Comparison of ENCODE assay signal across 21 cellular contexts in the genomic region with DNA sequence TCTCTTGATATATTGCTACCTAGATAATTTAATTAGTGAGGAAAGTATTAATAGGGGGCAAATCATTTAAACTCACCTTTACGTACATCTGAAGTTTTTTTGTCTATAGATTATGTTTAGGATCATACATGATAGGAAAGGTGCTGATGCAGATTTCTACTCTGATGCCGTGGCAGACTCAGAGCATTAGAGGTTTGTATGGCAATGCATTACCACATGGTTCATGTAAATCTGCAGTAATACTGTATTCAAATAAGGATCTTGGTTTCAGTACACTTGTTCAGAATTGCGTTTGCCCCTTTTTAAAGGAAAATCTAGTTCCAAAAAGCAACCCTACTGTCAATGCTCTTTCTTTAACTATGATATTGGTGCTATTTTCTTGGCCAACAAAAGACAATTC.
DNase-seq lines count a peak whose midpoint lies in the region; ATAC-seq and TF ChIP-seq lines count a peak whose summit lies in the region.
"Had no signal": no experiment of that assay in that cellular context is flagged by ENCODE, and none has a peak within 500 bp of the region (broad histone marks: within the 10 kb centered on the region; RNA-seq: fewer than 3 reads in every experiment).

No MANE protein-coding gene starts in this region.

- no peak for TF ChIP-seq POLR2A in prostate gland (IDR thresholded peaks at IDR 0.05)
- TF ChIP-seq POLR2A in adrenal gland (IDR thresholded peaks at IDR 0.05), result no peak

- peak overlapping the region; percentile 35 for H3K27ac Mint-ChIP-seq in CD4-positive, alpha-beta T cell
- H3K27ac Mint-ChIP-seq in naive B cell, result no peak overlapping the region
- H3K27ac Mint-ChIP-seq: activated CD8-positive, alpha-beta memory T cell treated with anti-CD3 and anti-CD28 coated beads, Interleukin-2, amount 10 ng/mL, durations not matched to agents 7 days and 5 days had no signal

- peaks cover 99% of the 10 kb centered on the region for H3K79me2 ChIP-seq in SU-DHL-6 (ENCODE audit: insufficient read depth, low read length)

- ATAC-seq in CD4-positive, alpha-beta T cell (ENCODE audit: poor library complexity), result no peak
- peak; percentile 24 for ATAC-seq in HG02610 (IDR thresholded peaks at IDR 0.05; ENCODE audit: unreplicated experiment)
- ATAC-seq in naive B cell (ENCODE audit: low read depth in 2 of 2), result peak; percentile 41 to 54
- no peak for ATAC-seq in HG03159 (IDR thresholded peaks at IDR 0.05; ENCODE audit: unreplicated experiment)
- ATAC-seq: activated CD8-positive, alpha-beta memory T cell treated with anti-CD3 and anti-CD28 coated beads, Interleukin-2, amount 10 ng/mL, durations not matched to agents 7 days and 5 days; body of pancreas; gastroesophageal sphincter; lower lobe of right lung had no signal

- H3K4me2 ChIP-seq in SU-DHL-6 (ENCODE audit: low read depth, low read length, poor library complexity, severe bottlenecking), result peak overlapping the region; percentile 100

- POLR2A ChIA-PET in CD4-positive, alpha-beta T cell (lab: Charles Lee), result no interaction called here

- H2AFZ ChIP-seq in SU-DHL-6 (ENCODE audit: low read depth, low read length, severe bottlenecking), result no peak overlapping the region

- H3K36me3 Mint-ChIP-seq in CD4-positive, alpha-beta T cell (ENCODE audit: low read depth), result no peaks in the 10 kb centered on the region
- H3K36me3 Mint-ChIP-seq in naive B cell, result no peaks in the 10 kb centered on the region
- H3K36me3 Mint-ChIP-seq: CD8-positive, alpha-beta memory T cell had no signal

- no peaks in the 10 kb centered on the region for H3K27me3 Mint-ChIP-seq in CD4-positive, alpha-beta T cell
- no peaks in the 10 kb centered on the region for H3K27me3 Mint-ChIP-seq in naive B cell
- H3K27me3 Mint-ChIP-seq: activated CD8-positive, alpha-beta memory T cell treated with anti-CD3 and anti-CD28 coated beads, Interleukin-2, amount 10 ng/mL, durations not matched to agents 7 days and 5 days; CD8-positive, alpha-beta memory T cell had no signal

- no peak overlapping the region for H3K9ac ChIP-seq in SU-DHL-6 (ENCODE audit: low read length)

- no peak for TF ChIP-seq CTCF in CD4-positive, alpha-beta T cell (IDR thresholded peaks at IDR 0.05)
- TF ChIP-seq CTCF in SU-DHL-6 (IDR thresholded peaks at IDR 0.05; ENCODE audit: insufficient read depth, low read length, poor library complexity, severe bottlenecking) (no peak), prostate gland (IDR thresholded peaks at IDR 0.05) (no peak), adrenal gland (IDR thresholded peaks at IDR 0.05) (no peak)

- peaks cover 3% of the 10 kb centered on the region; the same call in 1 of the 2 replicates for H4K20me1 ChIP-seq in SU-DHL-6 (ENCODE audit: low read depth, low read length)

- H3F3A ChIP-seq in SU-DHL-6 (ENCODE audit: insufficient read depth), result peaks cover 40% of the 10 kb centered on the region

- H3K36me3 ChIP-seq in SU-DHL-6 (ENCODE audit: low read length) (peaks cover 32% of the 10 kb centered on the region), prostate gland (no peaks in the 10 kb centered on the region), adrenal gland (replicated peaks in 1 of 2) (no peaks in the 10 kb centered on the region)
- H3K36me3 ChIP-seq: esophagus squamous epithelium, gastroesophageal sphincter, lower lobe of right lung had no signal

- DNase-seq in CD4-positive, alpha-beta T cell, result no peak
- no peak for DNase-seq in naive B cell
- DNase-seq in prostate gland (ENCODE audit: low spot score), result no peak
- DNase-seq in Kasumi-1 (lab: John Stamatoyannopoulos, UW), result no peak
- DNase-seq in adrenal gland, result no peak
- DNase-seq: activated CD4-positive, alpha-beta T cell treated with anti-CD3 and anti-CD28 coated beads for 4 hours; activated CD8-positive, alpha-beta memory T cell treated with anti-CD3 and anti-CD28 coated beads, Interleukin-2, amount 10 ng/mL, durations not matched to agents 7 days and 5 days; body of pancreas; CD8-positive, alpha-beta memory T cell; esophagus squamous epithelium; islet precursor cell; KBM-7; lower lobe of right lung; NCI-H187; NCI-H2227 treated with DMSO at 0.1 percent for 48 hours; SHP77; testis had no signal

- no peaks in the 10 kb centered on the region for H3K9me2 ChIP-seq in SU-DHL-6 (replicated peaks; ENCODE audit: insufficient read depth, low read length)

- H3K4me1 ChIP-seq in prostate gland (replicated peaks) (no peaks in the 10 kb centered on the region), adrenal gland (replicated peaks in 1 of 2) (peaks cover 23 to 24% of the 10 kb centered on the region in 2 donors)
- H3K4me1 ChIP-seq: body of pancreas, esophagus squamous epithelium, gastroesophageal sphincter had no signal

- CTCF ChIA-PET in CD4-positive, alpha-beta T cell (lab: Charles Lee), result no interaction called here

- no peak overlapping the region for H3K4me3 Mint-ChIP-seq in CD4-positive, alpha-beta T cell
- H3K4me3 Mint-ChIP-seq in naive B cell, result no peak overlapping the region
- H3K4me3 Mint-ChIP-seq: activated CD8-positive, alpha-beta memory T cell treated with anti-CD3 and anti-CD28 coated beads, Interleukin-2, amount 10 ng/mL, durations not matched to agents 7 days and 5 days; CD8-positive, alpha-beta memory T cell had no signal

- no peaks in the 10 kb centered on the region for H3K27me3 ChIP-seq in CD4-positive, alpha-beta T cell (ENCODE audit: control insufficient read depth, insufficient read depth, low read length)
- H3K27me3 ChIP-seq in SU-DHL-6 (ENCODE audit: low read length) (no peaks in the 10 kb centered on the region), prostate gland (replicated peaks; ENCODE audit: insufficient read depth) (no peaks in the 10 kb centered on the region), adrenal gland (no peaks in the 10 kb centered on the region)
- H3K27me3 ChIP-seq: body of pancreas, esophagus squamous epithelium, gastroesophageal sphincter, testis had no signal

- H3K4me3 ChIP-seq in SU-DHL-6 (ENCODE audit: insufficient read depth, low read length, poor library complexity, severe bottlenecking) (peak overlapping the region; percentile 25), prostate gland (no peak overlapping the region), adrenal gland (no peak overlapping the region)
- H3K4me3 ChIP-seq: body of pancreas, esophagus squamous epithelium, gastroesophageal sphincter, lower lobe of right lung, testis had no signal

- intact Hi-C loops in CD4-positive, alpha-beta T cell (cut with DNase I, micrococcal nuclease), result no loop called here
- intact Hi-C loops in prostate gland (cut with DNase I) (no loop called here), adrenal gland (cut with DNase I) (no loop called here)

- 93% methylated on average over 3 of the region's 3 CpGs for WGBS in prostate gland
- WGBS in adrenal gland, 4 donors, result 88 to 93% (median 91%) methylated on average over 3 of the region's 3 CpGs

- peaks cover 67% of the 10 kb centered on the region for H3K4me1 Mint-ChIP-seq in CD4-positive, alpha-beta T cell (ENCODE audit: low read depth)
- peaks cover 15 to 39% (median 31%) of the 10 kb centered on the region in 3 donors for H3K4me1 Mint-ChIP-seq in naive B cell

- no peaks in the 10 kb centered on the region for H3K9me3 ChIP-seq in CD4-positive, alpha-beta T cell (ENCODE audit: control insufficient read depth, low read length)
- no peaks in the 10 kb centered on the region for H3K9me3 ChIP-seq in SU-DHL-6 (ENCODE audit: insufficient read depth, low read length)
- H3K9me3 ChIP-seq in prostate gland, result no peaks in the 10 kb centered on the region
- no peaks in the 10 kb centered on the region for H3K9me3 ChIP-seq in adrenal gland (replicated peaks in 1 of 3)
- H3K9me3 ChIP-seq: body of pancreas, esophagus squamous epithelium, gastroesophageal sphincter, lower lobe of right lung, testis had no signal

- H3K9me3 Mint-ChIP-seq in CD4-positive, alpha-beta T cell, result no peaks in the 10 kb centered on the region
- no peaks in the 10 kb centered on the region for H3K9me3 Mint-ChIP-seq in naive B cell
- H3K9me3 Mint-ChIP-seq: CD8-positive, alpha-beta memory T cell had no signal

- H3K27ac ChIP-seq in CD4-positive, alpha-beta T cell (ENCODE audit: low read depth, low read length), result no peak overlapping the region
- H3K27ac ChIP-seq in SU-DHL-6 (ENCODE audit: low read depth, low read length) (peak overlapping the region; percentile 43), prostate gland (no peak overlapping the region), adrenal gland (no peak overlapping the region)
- H3K27ac ChIP-seq: body of pancreas, esophagus squamous epithelium, gastroesophageal sphincter, lower lobe of right lung, testis had no signal

Comparison
In these comparisons a context has a peak if more than half of its experiments do, and no peak if none do; other contexts are left out.
1. ATAC-seq: peak in HG02610 (single experiment) and naive B cell (2 of 2); none in CD4-positive, alpha-beta T cell (single experiment) and HG03159 (single experiment).